In genomic region chr5:115849258-115849798, GRCh38 we compare ENCODE assay signal across 1 cellular context.
TF ChIP-seq lines count a peak whose summit lies in the region.

No MANE protein-coding gene starts in this region.

TF ChIP-seq in neural cell, 6 proteins besides CTCF, POLR2A, EP300 and RAD21:
- TF ChIP-seq POLR2AphosphoS5 (IDR thresholded peaks at IDR 0.05): no peak
- no peak for TF ChIP-seq TAF1 (IDR thresholded peaks at IDR 0.05; ENCODE audit: low read depth)
- no peak for TF ChIP-seq SMC3 (conservative IDR thresholded peaks at IDR 0.05; ENCODE audit: poor library complexity)
- no peak for TF ChIP-seq EZH2 (IDR thresholded peaks at IDR 0.05; ENCODE audit: borderline replicate concordance, insufficient read depth, low read length, poor library complexity, severe bottlenecking)
- TF ChIP-seq MXI1 (conservative IDR thresholded peaks at IDR 0.05; ENCODE audit: poor library complexity, severe bottlenecking): no peak
- no peak for TF ChIP-seq REST (IDR thresholded peaks at IDR 0.05; ENCODE audit: borderline replicate concordance)
